In genomic region chr5:127320032-127320945, GRCh38 we compare ENCODE assay signal across 9 cellular contexts. TPM values are rescaled to one million over a fixed set of nuclear protein-coding genes. Genes with fewer than 3 reads are reported as not detected.
DNase-seq lines count a peak whose midpoint lies in the region; ATAC-seq and TF ChIP-seq lines count a peak whose summit lies in the region.
"Had no signal": no experiment of that assay in that cellular context is flagged by ENCODE, and none has a peak within 500 bp of the region (broad histone marks: within the 10 kb centered on the region; RNA-seq: fewer than 3 reads in every experiment).

No MANE protein-coding gene starts in this region.

- H3K27me3 Mint-ChIP-seq in mesothelial cell of epicardium (ENCODE audit: low read depth) = peaks cover 2% of the 10 kb centered on the region
- H3K27me3 Mint-ChIP-seq in CD4-positive, alpha-beta T cell = peaks cover 7% of the 10 kb centered on the region

- no peak overlapping the region for H3K4me2 ChIP-seq in mesenchymal stem cell (ENCODE audit: low read length, poor library complexity, severe bottlenecking)

- H3K9me3 Mint-ChIP-seq in mesothelial cell of epicardium = no peaks in the 10 kb centered on the region
- H3K9me3 Mint-ChIP-seq in CD4-positive, alpha-beta T cell = no peaks in the 10 kb centered on the region

- no peaks in the 10 kb centered on the region for H3K36me3 Mint-ChIP-seq in mesothelial cell of epicardium
- H3K36me3 Mint-ChIP-seq in CD4-positive, alpha-beta T cell (ENCODE audit: low read depth) = no peaks in the 10 kb centered on the region

- no peak overlapping the region for H3K9ac ChIP-seq in mesenchymal stem cell (ENCODE audit: low read length)

- peaks cover 1% of the 10 kb centered on the region for H3K4me1 ChIP-seq in mesenchymal stem cell (ENCODE audit: control insufficient read depth, insufficient read depth, low read depth, low read length)

- H3K23ac ChIP-seq in mesenchymal stem cell (ENCODE audit: low read length in 2 of 2) = no peak overlapping the region

- H4K91ac ChIP-seq in mesenchymal stem cell (ENCODE audit: low read length) = no peak overlapping the region

- no peaks in the 10 kb centered on the region for H3K36me3 ChIP-seq in mesenchymal stem cell (ENCODE audit: control insufficient read depth in 1 of 2, insufficient read depth in 2 of 2, low read depth in 1 of 2, low read length in 2 of 2)

- H3K4me3 ChIP-seq in mesenchymal stem cell (ENCODE audit: insufficient read depth in 1 of 2, low read depth in 1 of 2, low read length in 2 of 2) = no peak overlapping the region
- H3K4me3 ChIP-seq: SK-N-MC had no signal

- no peak overlapping the region for H2BK5ac ChIP-seq in mesenchymal stem cell (ENCODE audit: low read depth, low read length, poor library complexity, severe bottlenecking)

- no peak overlapping the region for H2AFZ ChIP-seq in mesenchymal stem cell (ENCODE audit: low read depth, low read length)

- no peak overlapping the region for H2AK5ac ChIP-seq in mesenchymal stem cell (ENCODE audit: low read length, severe bottlenecking)

- no peaks in the 10 kb centered on the region for H3K79me1 ChIP-seq in mesenchymal stem cell (replicated peaks; ENCODE audit: low read length, poor library complexity, severe bottlenecking)

- POLR2A ChIA-PET in CD4-positive, alpha-beta T cell (lab: Charles Lee) = no interaction called here

- H4K8ac ChIP-seq in mesenchymal stem cell (ENCODE audit: low read length) = no peak overlapping the region

- CTCF ChIA-PET in CD4-positive, alpha-beta T cell (lab: Charles Lee) = interaction anchor here (1.4 kb wide), 1 partner anchor 10 kb away, joined by 5 read pairs; no protein-coding TSS in a partner anchor

- no peaks in the 10 kb centered on the region for H3K4me1 Mint-ChIP-seq in mesothelial cell of epicardium
- peaks cover 10% of the 10 kb centered on the region for H3K4me1 Mint-ChIP-seq in CD4-positive, alpha-beta T cell (ENCODE audit: low read depth)

- H3K4me3 Mint-ChIP-seq in mesothelial cell of epicardium = no peak overlapping the region
- no peak overlapping the region for H3K4me3 Mint-ChIP-seq in CD4-positive, alpha-beta T cell

- DNase-seq in NAMALWA (ENCODE audit: low spot score) (peak; percentile 16), mesenchymal stem cell (no peak), COR-L47 (lab: John Stamatoyannopoulos, UW) (no peak), mesothelial cell of epicardium (ENCODE audit: low spot score in 2 of 2, unreplicated experiment in 2 of 2) (no peak), LoVo (ENCODE audit: low spot score) (no peak)
- no peak for DNase-seq in CD4-positive, alpha-beta T cell

- intact Hi-C loops in CD4-positive, alpha-beta T cell (cut with DNase I, micrococcal nuclease) = no loop called here

- TF ChIP-seq CTCF in mesothelial cell of epicardium (IDR thresholded peaks at IDR 0.05; ENCODE audit: unreplicated experiment) = no peak
- no peak for TF ChIP-seq CTCF in CD4-positive, alpha-beta T cell (IDR thresholded peaks at IDR 0.05)

- no peak overlapping the region for H3K4ac ChIP-seq in mesenchymal stem cell (ENCODE audit: low read depth in 1 of 2, low read length in 2 of 2)

- no peak overlapping the region for H3K18ac ChIP-seq in mesenchymal stem cell (ENCODE audit: low read depth in 1 of 2, low read length in 2 of 2)

- no peak overlapping the region for H3K14ac ChIP-seq in mesenchymal stem cell (ENCODE audit: low read length in 2 of 2)

- WGBS in mesenchymal stem cell = 46% methylated on average over 3 of the region's 5 CpGs

- H3K27ac Mint-ChIP-seq in mesothelial cell of epicardium = no peak overlapping the region
- no peak overlapping the region for H3K27ac Mint-ChIP-seq in CD4-positive, alpha-beta T cell

- H2BK15ac ChIP-seq in mesenchymal stem cell (ENCODE audit: low read depth, poor library complexity, severe bottlenecking) = no peak overlapping the region

- no peak overlapping the region for H2BK12ac ChIP-seq in mesenchymal stem cell (ENCODE audit: low read length in 2 of 2)

- ATAC-seq in GM18867 (IDR thresholded peaks at IDR 0.05; ENCODE audit: unreplicated experiment) = peak; percentile 96
- peak; percentile 95 for ATAC-seq in HG02610 (IDR thresholded peaks at IDR 0.05; ENCODE audit: unreplicated experiment)
- ATAC-seq in CD4-positive, alpha-beta T cell (ENCODE audit: poor library complexity) = no peak

- H2BK120ac ChIP-seq in mesenchymal stem cell (ENCODE audit: low read depth, low read length) = no peak overlapping the region

- no peaks in the 10 kb centered on the region for H3K9me3 ChIP-seq in mesenchymal stem cell (ENCODE audit: control insufficient read depth, low read length)
- H3K9me3 ChIP-seq in CD4-positive, alpha-beta T cell (ENCODE audit: control insufficient read depth, low read length) = no peaks in the 10 kb centered on the region

- peak overlapping the region; percentile 17 for H3K27ac ChIP-seq in mesenchymal stem cell (ENCODE audit: low read length, poor library complexity, severe bottlenecking)
- no peak overlapping the region for H3K27ac ChIP-seq in CD4-positive, alpha-beta T cell (ENCODE audit: low read depth, low read length)
- H3K27ac ChIP-seq: SK-N-MC had no signal

- H3K27me3 ChIP-seq in mesenchymal stem cell (ENCODE audit: control insufficient read depth in 1 of 2, insufficient read depth in 1 of 2, low read length in 2 of 2) = no peaks in the 10 kb centered on the region
- H3K27me3 ChIP-seq in CD4-positive, alpha-beta T cell (ENCODE audit: control insufficient read depth, insufficient read depth, low read length) = no peaks in the 10 kb centered on the region

RNA-seq across cellular contexts. Expression of gene MEGF10, which starts 29.7 kb away (rescaled TPM):
- polyA plus RNA-seq in mesenchymal stem cell (2013, experiment 1 of 2) = 0.03 TPM
- 0.04 TPM for polyA plus RNA-seq in mesenchymal stem cell (2013, experiment 2 of 2)
- total RNA-seq in mesothelial cell of epicardium = 2.8 to 4.1 TPM (median 3.0 TPM) in 3 replicates
- not detected for total RNA-seq in CD4-positive, alpha-beta T cell
